In the genomic region with DNA sequence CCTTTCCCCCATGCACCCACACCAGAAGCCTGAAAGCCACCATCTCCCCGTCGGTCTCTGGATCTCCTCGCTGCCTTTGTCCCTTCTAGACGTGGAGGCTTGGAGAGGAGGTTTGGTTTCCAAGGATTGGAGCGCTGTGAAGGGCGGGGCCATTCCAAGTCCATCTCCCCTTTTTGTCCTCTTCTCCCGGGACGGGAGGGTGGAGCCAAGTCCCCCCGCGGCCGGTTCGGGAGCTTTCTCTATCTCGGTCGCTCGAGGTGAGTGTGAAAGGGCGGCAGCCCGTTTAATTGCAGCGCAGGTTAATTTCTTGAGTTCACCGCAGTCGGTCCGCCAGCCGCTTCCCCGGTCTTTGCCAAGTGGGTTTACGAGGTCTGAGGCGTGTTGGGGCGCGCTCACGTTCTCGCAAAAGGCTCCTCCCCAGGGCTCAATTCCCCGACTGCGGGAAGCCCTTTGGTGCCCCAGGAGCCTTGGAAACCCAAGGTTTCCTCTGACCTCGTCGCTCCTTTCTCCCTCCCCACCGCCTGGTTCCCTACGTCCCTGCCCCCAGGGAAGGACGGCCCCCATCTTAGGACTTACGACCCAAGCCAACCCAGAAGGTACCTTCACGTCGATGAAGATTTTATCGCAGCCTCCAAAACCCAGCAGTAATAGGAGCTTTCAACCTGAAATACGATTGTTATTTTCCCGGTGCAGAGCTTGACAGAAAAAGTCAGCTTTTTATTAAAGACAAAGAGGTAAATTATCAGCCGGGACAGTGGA, we compare ENCODE assay signal across 8 cellular contexts. TPM values are rescaled to one million over a fixed set of nuclear protein-coding genes. Genes with fewer than 3 reads are reported as not detected.
A peak's percentile ranks its signal among the peaks of the same experiment; 100 is the strongest.
DNase-seq lines count a peak whose midpoint lies in the region; ATAC-seq, FAIRE-seq and TF ChIP-seq lines count a peak whose summit lies in the region.

No MANE protein-coding gene starts in this region.

- POLR2A ChIA-PET in HepG2 (lab: Yijun Ruan, JAX) = no interaction called here

- H3K4me1 ChIP-seq in liver (ENCODE audit: control insufficient read depth in 4 of 4, insufficient read depth in 4 of 4, low read length in 3 of 4) (peaks cover 8 to 48% (median 33%) of the 10 kb centered on the region in 4 donors), HepG2 (ENCODE audit: insufficient read depth, low read length) (no peaks in the 10 kb centered on the region), mesodermal cell (ENCODE audit: control insufficient read depth, insufficient read depth, low read length, poor library complexity, severe bottlenecking) (peaks cover 4% of the 10 kb centered on the region)

- H3K27me3 ChIP-seq in liver (ENCODE audit: control insufficient read depth in 4 of 4, insufficient read depth in 4 of 4, low read length in 3 of 4) (peaks cover 0 to 18% (median 9%) of the 10 kb centered on the region in 4 donors), HepG2 (ENCODE audit: control insufficient read depth in 1 of 2, insufficient read depth in 2 of 2, low read length in 2 of 2) (peaks cover 0 to 37% of the 10 kb centered on the region in 2 experiments; a peak in 3 of 5 replicates)

- H3K4me2 ChIP-seq in HepG2 (ENCODE audit: low read depth, low read length) = no peak overlapping the region

- peak overlapping the region in 1 of 2 donors; percentile 33 for H3K9ac ChIP-seq in liver (ENCODE audit: low read depth in 1 of 2, low read length in 2 of 2)
- H3K9ac ChIP-seq in HepG2 (ENCODE audit: insufficient read depth, low read depth, low read length) = no peak overlapping the region

- no peaks in the 10 kb centered on the region for H4K20me1 ChIP-seq in HepG2 (ENCODE audit: insufficient read depth, low read length)

- H3K9me3 Mint-ChIP-seq in effector memory CD8-positive, alpha-beta T cell = peaks cover 0 to 7% of the 10 kb centered on the region in 2 donors

- H3K9me3 ChIP-seq in liver (ENCODE audit: control insufficient read depth in 4 of 4, low read length in 3 of 4) = no peaks in the 10 kb centered on the region
- H3K9me3 ChIP-seq in HepG2 (ENCODE audit: low read length) = no peaks in the 10 kb centered on the region
- no peaks in the 10 kb centered on the region for H3K9me3 ChIP-seq in mesodermal cell (ENCODE audit: control insufficient read depth, low read length)

- H2AFZ ChIP-seq in HepG2 (ENCODE audit: low read length) = no peak overlapping the region

- H3K27ac ChIP-seq in liver (ENCODE audit: low read depth in 1 of 2, low read length in 2 of 2) = peak overlapping the region; percentile 22 to 73
- no peak overlapping the region for H3K27ac ChIP-seq in HepG2 (ENCODE audit: extremely low read length, insufficient read depth, low read length)
- peak overlapping the region; percentile 25 to 53 for H3K27ac ChIP-seq in coronary artery
- H3K27ac ChIP-seq in mesodermal cell (ENCODE audit: low read depth, low read length, severe bottlenecking) = peak overlapping the region; percentile 89

- FAIRE-seq in HepG2 (lab: Jason Lieb, UNC) = no peak
- no peak for FAIRE-seq in RCC 7860 (lab: Jason Lieb, UNC)

- no peak overlapping the region for H3K27ac Mint-ChIP-seq in effector memory CD8-positive, alpha-beta T cell

- H3K79me2 ChIP-seq in HepG2 (ENCODE audit: insufficient read depth, low read length) = no peaks in the 10 kb centered on the region

- CTCF ChIA-PET in HepG2 (lab: Yijun Ruan, JAX; ENCODE audit: low intra/inter-chr PET ratio, low total read pairs) = no interaction called here

- ATAC-seq in HepG2 = no peak
- ATAC-seq in effector memory CD8-positive, alpha-beta T cell (replicated peaks) = no peak

- peak overlapping the region; percentile 34 to 50 (median 35) for H3K4me3 ChIP-seq in liver (ENCODE audit: low read depth in 1 of 3, low read length in 3 of 3)
- H3K4me3 ChIP-seq in HepG2 (replicated peaks in 1 of 3; ENCODE audit: insufficient read depth in 1 of 3, low read depth in 2 of 3, low read length in 3 of 3) = no peak overlapping the region
- peak overlapping the region; percentile 86 for H3K4me3 ChIP-seq in coronary artery
- peak overlapping the region; percentile 75 for H3K4me3 ChIP-seq in mesodermal cell (ENCODE audit: extremely low read depth, insufficient read depth, low read length, poor library complexity, severe bottlenecking)

- TF ChIP-seq CTCF in liver (IDR thresholded peaks at IDR 0.05; ENCODE audit: low read depth, low read length, missing input control) (no peak), HepG2 (CRISPR knock-in tag; IDR thresholded peaks at IDR 0.05) (no peak), coronary artery (IDR thresholded peaks at IDR 0.05) (no peak)

- H3K36me3 ChIP-seq in liver (ENCODE audit: control insufficient read depth in 4 of 4, insufficient read depth in 3 of 4, low read depth in 1 of 4, low read length in 3 of 4) (no peaks in the 10 kb centered on the region), HepG2 (replicated peaks in 1 of 2; ENCODE audit: control insufficient read depth in 1 of 2, insufficient read depth in 2 of 2, low read length in 2 of 2) (no peaks in the 10 kb centered on the region), mesodermal cell (ENCODE audit: control insufficient read depth, insufficient read depth, low read length) (no peaks in the 10 kb centered on the region)

- TF ChIP-seq POLR2A in HepG2 (IDR thresholded peaks at IDR 0.05; ENCODE audit: insufficient read depth in 1 of 2, low read depth in 2 of 2, low read length in 2 of 2) = no peak

- in situ Hi-C loops in HepG2 (cut with HindIII; ENCODE audit: extremely low pct_ligation_motif_present, low pct_unique_long_range_greater_than_20kb) = no loop called here

- H3K27me3 Mint-ChIP-seq in effector memory CD8-positive, alpha-beta T cell = peaks cover 55 to 68% of the 10 kb centered on the region in 2 donors

- H3K4me3 Mint-ChIP-seq in effector memory CD8-positive, alpha-beta T cell = peak overlapping the region in 1 of 2 donors; percentile 77

- whole genome bisulfite sequencing in liver = 6% methylated on average over 43 of the region's 43 CpGs
- 57% methylated on average over 27 of the region's 43 CpGs for WGBS in HepG2 (ENCODE audit: low lambda C conversion rate)
- 0 to 1% methylated on average over 18 to 22 of the region's 43 CpGs for WGBS in mesodermal cell (ENCODE audit: insufficient coverage in 2 of 2), 2 experiments

- BruUV-seq in HepG2 (replicated peaks; lab: Mats Ljungman, UMichigan) = no TSS peak

- intact Hi-C loops in HepG2 (cut with micrococcal nuclease; ENCODE audit: unreplicated experiment) = no loop called here

- peaks cover 5 to 7% of the 10 kb centered on the region in 2 donors for H3K4me1 Mint-ChIP-seq in effector memory CD8-positive, alpha-beta T cell (ENCODE audit: low read depth in 2 of 2)

- peaks cover 21% of the 10 kb centered on the region for H3K36me3 Mint-ChIP-seq in effector memory CD8-positive, alpha-beta T cell (ENCODE audit: insufficient read depth)

- DNase-seq in HepG2 (ENCODE audit: low spot score) (no peak), coronary artery (ENCODE audit: low spot score) (peak; percentile 71), NCI-H1092 treated with DMSO at 0.1 percent for 48 hours (lab: John Stamatoyannopoulos, UW) (no peak), RCC 7860 (ENCODE audit: low spot score) (no peak), cerebellar cortex (ENCODE audit: low spot score) (no peak)
- no peak for DNase-seq in effector memory CD8-positive, alpha-beta T cell

- TF ChIP-seq EP300 in HepG2 (IDR thresholded peaks at IDR 0.05; ENCODE audit: low read depth in 2 of 2, low read length in 2 of 2) = no peak
- TF ChIP-seq EP300 in HepG2 (CRISPR knock-in tag; IDR thresholded peaks at IDR 0.05; ENCODE audit: borderline replicate concordance) = no peak

- TF ChIP-seq RAD21 in liver (IDR thresholded peaks at IDR 0.05) = peak in 1 of 2 donors; percentile 20
- TF ChIP-seq RAD21 in HepG2 (CRISPR knock-in tag; IDR thresholded peaks at IDR 0.05) = no peak

TF ChIP-seq in liver, 16 proteins besides CTCF, POLR2A, EP300 and RAD21 (continues in another document):
- TF ChIP-seq FOXA1 (IDR thresholded peaks at IDR 0.05) = no peak
- TF ChIP-seq ATF3 (IDR thresholded peaks at IDR 0.05) = no peak
- TF ChIP-seq EGR1 (IDR thresholded peaks at IDR 0.05; ENCODE audit: low read depth in 2 of 2) = no peak

RNA-seq across cellular contexts. Expression of gene ZNF462, which starts 2.8 kb away (rescaled TPM):
- total RNA-seq in liver = 1 to 10 TPM; 2.0 to 2.1 TPM
- under 1 TPM; 0.35 to 0.78 TPM for polyA plus RNA-seq in liver
- total RNA-seq in HepG2 (2016; rRNA removed; fragmentation: Illumina TruSeq; extraction: Trizol) = not detected in 2 replicates
- not detected in 2 replicates for total RNA-seq in HepG2 (2016; cell fraction: cytosol; rRNA removed; fragmentation: Illumina TruSeq; extraction: Trizol; ENCODE audit: low read depth)
- not detected in 2 replicates for total RNA-seq in HepG2 (2016; cell fraction: insoluble cytoplasmic fraction; rRNA removed; fragmentation: Illumina TruSeq; extraction: Trizol)
- not detected in 2 replicates for total RNA-seq in HepG2 (2016; cell fraction: membrane; rRNA removed; fragmentation: Illumina TruSeq; extraction: Trizol)
- total RNA-seq in HepG2 (2016; cell fraction: nucleus; rRNA removed; fragmentation: Illumina TruSeq; extraction: Trizol) = not detected in 2 replicates
- polyA plus RNA-seq in HepG2 (2011; rRNA removed) = not detected in 2 replicates
- not detected in 2 replicates for polyA plus RNA-seq in HepG2 (2011; cell fraction: cytosol; rRNA removed)
- 0.02 TPM in 1 of 2 replicates, not detected in the other for polyA plus RNA-seq in HepG2 (2011; cell fraction: nucleus; rRNA removed)
- not detected in 2 replicates for polyA plus RNA-seq in HepG2 (2012)
- polyA plus RNA-seq in HepG2 (2016; cell fraction: cytosol; fragmentation: Illumina TruSeq; extraction: Trizol; ENCODE audit: low read depth) = not detected in 2 replicates
- polyA plus RNA-seq in HepG2 (2016; cell fraction: insoluble cytoplasmic fraction; fragmentation: Illumina TruSeq; extraction: Trizol; ENCODE audit: low read depth) = not detected in 2 replicates
- polyA plus RNA-seq in HepG2 (2016; cell fraction: membrane; fragmentation: Illumina TruSeq; extraction: Trizol; ENCODE audit: low read depth) = not detected in 2 replicates
- polyA plus RNA-seq in HepG2 (2016; cell fraction: nucleus; fragmentation: Illumina TruSeq; extraction: Trizol; ENCODE audit: insufficient read depth, low read depth) = not detected in 2 replicates
- polyA minus RNA-seq in HepG2 (2011; rRNA and poly(A)+ RNA removed; ENCODE audit: low replicate concordance) = 5.4 TPM in 1 of 2 replicates, not detected in the other
- polyA minus RNA-seq in HepG2 (2011; cell fraction: cytosol; rRNA and poly(A)+ RNA removed) = not detected in 2 replicates
- not detected in 2 replicates for polyA minus RNA-seq in HepG2 (2011; cell fraction: nucleus; rRNA and poly(A)+ RNA removed)
- 24.0 TPM for polyA plus RNA-seq in mesodermal cell (2013, experiment 1 of 2)
- 22.5 TPM for polyA plus RNA-seq in mesodermal cell (2013, experiment 2 of 2)

Comparison
In these comparisons a context has a peak if more than half of its experiments do, and no peak if none do; other contexts are left out.
1. H3K4me3 ChIP-seq: peak in liver (3 of 3), coronary artery (single experiment) and mesodermal cell (single experiment); none in HepG2 (0 of 3).